26 cellular contexts compared by ENCODE assay signal in the genomic region with DNA sequence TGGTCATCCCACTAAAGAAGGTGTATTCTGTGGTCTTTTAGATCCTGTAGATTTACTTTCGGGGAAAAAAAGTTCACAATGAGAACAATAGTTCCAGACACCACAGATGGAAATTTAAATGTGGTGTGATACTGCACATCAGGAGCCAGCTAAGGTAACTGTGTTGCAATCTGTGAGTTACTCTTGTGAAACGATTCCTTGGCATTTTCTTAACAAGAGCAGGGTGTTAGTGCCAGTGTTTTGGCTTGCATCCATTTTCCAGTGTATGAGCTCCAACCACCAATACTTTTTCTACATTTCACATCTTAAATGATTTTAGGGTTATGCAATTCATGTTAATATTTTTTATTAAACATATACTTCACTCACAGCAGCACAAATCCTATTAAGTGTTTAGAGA.
A peak's percentile ranks its signal among the peaks of the same experiment; 100 is the strongest.
DNase-seq lines count a peak whose midpoint lies in the region; ATAC-seq and TF ChIP-seq lines count a peak whose summit lies in the region.
"Had no signal": no experiment of that assay in that cellular context is flagged by ENCODE, and none has a peak within 500 bp of the region (broad histone marks: within the 10 kb centered on the region; RNA-seq: fewer than 3 reads in every experiment).

No MANE protein-coding gene starts in this region.

- no peak for TF ChIP-seq POLR2A in breast epithelium (IDR thresholded peaks at IDR 0.05)

- CTCF ChIA-PET in MCF 10A (lab: Yijun Ruan, JAX), result interaction anchor here (0.6 kb wide), 1 partner anchor 1007 kb away, joined by 3 read pairs; no protein-coding TSS in a partner anchor

- H3K4me3 ChIP-seq in breast epithelium (no peak overlapping the region), choroid plexus epithelial cell (ENCODE audit: low read depth, low read length) (no peak overlapping the region), upper lobe of right lung (no peak overlapping the region), left ventricle myocardium inferior (no peak overlapping the region)
- H3K4me3 ChIP-seq: A549 had no signal

- no peak overlapping the region for H3K27ac Mint-ChIP-seq in MCF 10A (ENCODE audit: low read depth, unreplicated experiment)
- H3K27ac Mint-ChIP-seq: activated naive CD4-positive, alpha-beta T cell treated with anti-CD3 and anti-CD28 coated beads for 36 hours; T-cell had no signal

- POLR2A ChIA-PET in MCF 10A (lab: Yijun Ruan, JAX), result interaction anchor here (0.6 kb wide), 1 partner anchor 384 kb away, joined by 3 read pairs; no protein-coding TSS in a partner anchor

- intact Hi-C loops in MCF 10A (cut with micrococcal nuclease), result loop anchor here (2.0 to 10.0 kb wide), 2 partner anchors 450 to 530 kb away; no protein-coding TSS in a partner anchor
- intact Hi-C loops in breast epithelium (cut with DNase I; ENCODE audit: low total_unique reads), result no loop called here
- intact Hi-C loops in upper lobe of right lung (cut with DNase I), result no loop called here
- intact Hi-C loops in left ventricle myocardium inferior (cut with micrococcal nuclease), result no loop called here

- no peaks in the 10 kb centered on the region for H3K27me3 ChIP-seq in breast epithelium
- no peaks in the 10 kb centered on the region for H3K27me3 ChIP-seq in upper lobe of right lung
- no peaks in the 10 kb centered on the region for H3K27me3 ChIP-seq in left ventricle myocardium inferior (ENCODE audit: low read depth)

- H3K36me3 ChIP-seq in breast epithelium, result no peaks in the 10 kb centered on the region
- no peaks in the 10 kb centered on the region for H3K36me3 ChIP-seq in upper lobe of right lung
- no peaks in the 10 kb centered on the region for H3K36me3 ChIP-seq in left ventricle myocardium inferior
- H3K36me3 ChIP-seq: WERI-Rb-1 had no signal

- H3K27ac ChIP-seq in breast epithelium (no peak overlapping the region), upper lobe of right lung (no peak overlapping the region), left ventricle myocardium inferior (replicated peaks) (no peak overlapping the region)
- H3K27ac ChIP-seq: A549, C4-2B, RWPE1, WERI-Rb-1 had no signal

- peaks cover 7% of the 10 kb centered on the region for H3K9me3 Mint-ChIP-seq in MCF 10A (ENCODE audit: unreplicated experiment)

- no peaks in the 10 kb centered on the region for H3K27me3 Mint-ChIP-seq in MCF 10A (ENCODE audit: insufficient read depth, unreplicated experiment)
- H3K27me3 Mint-ChIP-seq: brain, T-cell had no signal

- no peak overlapping the region for H3K4me3 Mint-ChIP-seq in MCF 10A (ENCODE audit: unreplicated experiment)
- H3K4me3 Mint-ChIP-seq: activated naive CD4-positive, alpha-beta T cell treated with anti-CD3 and anti-CD28 coated beads for 36 hours; brain; T-cell had no signal

- BruUV-seq in MCF 10A (replicated peaks; lab: Mats Ljungman, UMichigan), result no TSS peak

- DNase-seq in MCF 10A (ENCODE audit: unreplicated experiment) (peak; percentile 75), breast epithelium (ENCODE audit: low spot score in 2 of 2) (no peak), choroid plexus epithelial cell (ENCODE audit: low read depth) (peak; percentile 12), iPS-NIHi11 (ENCODE audit: low spot score) (peak; percentile 10), upper lobe of right lung (no peak), left ventricle myocardium inferior (no peak), putamen (ENCODE audit: low spot score) (no peak)
- DNase-seq: activated CD4-positive, alpha-beta T cell treated with anti-CD3 and anti-CD28 coated beads, Interleukin-2, amount 50 U/mL, for 48 hours; activated naive CD4-positive, alpha-beta T cell treated with anti-CD3 and anti-CD28 coated beads for 36 hours; activated T-cell treated with anti-CD3 and anti-CD28 coated beads, Interleukin-2, amount 50 U/mL, for 1 hour; dermis blood vessel endothelial cell; DMS53; erythroblast; hippocampal formation; kidney; NCI-H1694 treated with DMSO at 0.1 percent for 48 hours; NCI-H345; retina; stimulated activated naive CD4-positive, alpha-beta T cell treated with Interleukin-2 at 50 U/mL for 16 hours; T-cell; WERI-Rb-1 had no signal

- ATAC-seq in upper lobe of right lung, result peak; percentile 66
- ATAC-seq in HG02642 (IDR thresholded peaks at IDR 0.05; ENCODE audit: poor library complexity, unreplicated experiment), result no peak
- ATAC-seq: A549, T-cell had no signal

- H3K4me1 ChIP-seq in breast epithelium (no peaks in the 10 kb centered on the region), upper lobe of right lung (no peaks in the 10 kb centered on the region), left ventricle myocardium inferior (no peaks in the 10 kb centered on the region)
- H3K4me1 ChIP-seq: A549 had no signal

- H3K9me3 ChIP-seq in breast epithelium, result no peaks in the 10 kb centered on the region
- no peaks in the 10 kb centered on the region for H3K9me3 ChIP-seq in upper lobe of right lung
- H3K9me3 ChIP-seq in left ventricle myocardium inferior (replicated peaks), result peaks cover 9% of the 10 kb centered on the region
- H3K9me3 ChIP-seq: A549 had no signal

- H3K36me3 Mint-ChIP-seq in MCF 10A (ENCODE audit: insufficient read depth, unreplicated experiment), result no peaks in the 10 kb centered on the region
- H3K36me3 Mint-ChIP-seq: brain, T-cell had no signal

- no peaks in the 10 kb centered on the region for H3K4me1 Mint-ChIP-seq in MCF 10A (ENCODE audit: insufficient read depth, unreplicated experiment)
- H3K4me1 Mint-ChIP-seq: brain, T-cell had no signal

- TF ChIP-seq CTCF in MCF 10A (IDR thresholded peaks at IDR 0.05; ENCODE audit: unreplicated experiment) (no peak), breast epithelium (IDR thresholded peaks at IDR 0.05) (no peak), choroid plexus epithelial cell (conservative IDR thresholded peaks at IDR 0.05; ENCODE audit: low read depth, low read length) (no peak), upper lobe of right lung (IDR thresholded peaks at IDR 0.05) (no peak), left ventricle myocardium inferior (IDR thresholded peaks at IDR 0.05; ENCODE audit: borderline replicate concordance) (no peak)

Comparison
In these comparisons a context has a peak if more than half of its experiments do, and no peak if none do; other contexts are left out.
1. DNase-seq: peak in MCF 10A (single experiment), choroid plexus epithelial cell (single experiment) and iPS-NIHi11 (single experiment); none in breast epithelium (0 of 2), upper lobe of right lung (single experiment), left ventricle myocardium inferior (single experiment) and putamen (single experiment).